In the genomic region with DNA sequence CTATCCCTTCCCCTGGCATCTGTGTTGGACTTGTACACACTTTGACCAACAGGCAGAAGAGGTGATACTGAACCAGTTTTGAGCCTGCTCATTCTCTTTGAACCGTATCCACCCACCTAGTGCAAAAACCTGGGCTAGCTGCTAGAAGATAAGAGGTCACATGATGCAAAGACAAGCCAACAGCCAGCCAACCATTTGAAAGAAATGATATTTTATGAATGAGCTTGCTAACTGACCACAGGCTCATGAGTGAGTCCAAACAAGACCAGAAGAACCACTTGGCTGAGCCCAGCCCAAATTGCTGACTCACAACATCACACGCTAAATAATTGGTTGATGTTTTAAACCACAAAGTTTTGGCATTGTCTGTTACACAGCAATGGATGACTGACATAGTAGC, we compare ENCODE assay signal across 16 cellular contexts.
DNase-seq lines count a peak whose midpoint lies in the region; FAIRE-seq and TF ChIP-seq lines count a peak whose summit lies in the region.
"Had no signal": no experiment of that assay in that cellular context is flagged by ENCODE, and none has a peak within 500 bp of the region (broad histone marks: within the 10 kb centered on the region; RNA-seq: fewer than 3 reads in every experiment).

No MANE protein-coding gene starts in this region.

- H3K14ac ChIP-seq in neuronal stem cell (ENCODE audit: low read length), result no peak overlapping the region

- no peak overlapping the region for H3K4me3 ChIP-seq in mammary epithelial cell (replicated peaks in 1 of 3; ENCODE audit: insufficient read depth in 1 of 3, low read depth in 2 of 3, low read length in 3 of 3)
- no peak overlapping the region for H3K4me3 ChIP-seq in endodermal cell (ENCODE audit: low read length)
- H3K4me3 ChIP-seq in neuronal stem cell (ENCODE audit: low read length in 2 of 2), result no peak overlapping the region
- H3K4me3 ChIP-seq: BLaER1 treated with 17β-estradiol and CSF1 and Interleukin-3, amounts not matched to agents 10 nM and 100 nM; GM23248 had no signal

- H2BK12ac ChIP-seq in neuronal stem cell (ENCODE audit: low read length), result no peak overlapping the region

- H4K8ac ChIP-seq in neuronal stem cell (ENCODE audit: low read depth, low read length), result no peak overlapping the region

- no peak overlapping the region for H4K91ac ChIP-seq in neuronal stem cell (ENCODE audit: low read depth, low read length, poor library complexity)

- TF ChIP-seq CTCF in mammary epithelial cell (conservative IDR thresholded peaks at IDR 0.05 in 1 of 2, IDR thresholded peaks at IDR 0.05 in 1 of 2; ENCODE audit: extremely low read depth in 1 of 2, insufficient read depth in 1 of 2, low read depth in 1 of 2, low read length in 2 of 2) (no peak), MCF 10A (IDR thresholded peaks at IDR 0.05; ENCODE audit: unreplicated experiment) (no peak), endodermal cell (conservative IDR thresholded peaks at IDR 0.05) (no peak)

- H3K79me1 ChIP-seq in neuronal stem cell (ENCODE audit: low read depth, low read length), result no peaks in the 10 kb centered on the region

- H4K20me1 ChIP-seq in mammary epithelial cell (ENCODE audit: insufficient read depth, low read length), result no peaks in the 10 kb centered on the region
- H4K20me1 ChIP-seq: BLaER1 treated with 17β-estradiol and CSF1 and Interleukin-3, amounts not matched to agents 10 nM and 100 nM had no signal

- H3K9me3 Mint-ChIP-seq in MCF 10A (ENCODE audit: unreplicated experiment) (peaks cover 32% of the 10 kb centered on the region), endodermal cell (peaks cover 33% of the 10 kb centered on the region)

- intact Hi-C loops in mammary epithelial cell (cut with micrococcal nuclease), result no loop called here
- intact Hi-C loops in MCF 10A (cut with micrococcal nuclease), result no loop called here

- no peaks in the 10 kb centered on the region for H3K79me2 ChIP-seq in mammary epithelial cell (ENCODE audit: insufficient read depth, low read length)

- H2BK120ac ChIP-seq in neuronal stem cell (ENCODE audit: low read depth, low read length), result no peak overlapping the region

- H3K36me3 Mint-ChIP-seq in MCF 10A (ENCODE audit: insufficient read depth, unreplicated experiment), result no peaks in the 10 kb centered on the region
- peaks cover 4% of the 10 kb centered on the region for H3K36me3 Mint-ChIP-seq in endodermal cell (ENCODE audit: low read depth)
- H3K36me3 Mint-ChIP-seq: CD4-positive, CD25-positive, alpha-beta regulatory T cell had no signal

- no peaks in the 10 kb centered on the region for H3K4me1 ChIP-seq in mammary epithelial cell (ENCODE audit: insufficient read depth, low read length)
- H3K4me1 ChIP-seq in endodermal cell (ENCODE audit: control insufficient read depth, insufficient read depth, low read length), result peaks cover 4% of the 10 kb centered on the region
- H3K4me1 ChIP-seq in neuronal stem cell (ENCODE audit: control insufficient read depth in 2 of 2, insufficient read depth in 1 of 2, low read depth in 1 of 2, low read length in 2 of 2), result peaks cover 0 to 3% of the 10 kb centered on the region in 2 donors

- no peaks in the 10 kb centered on the region for H3K27me3 ChIP-seq in mammary epithelial cell (ENCODE audit: insufficient read depth, low read length)
- H3K27me3 ChIP-seq in endodermal cell (ENCODE audit: control insufficient read depth, insufficient read depth, low read length, poor library complexity, severe bottlenecking), result no peaks in the 10 kb centered on the region
- peaks cover 0 to 3% (median 0%) of the 10 kb centered on the region in 3 experiments for H3K27me3 ChIP-seq in neuronal stem cell (ENCODE audit: control insufficient read depth in 3 of 3, insufficient read depth in 3 of 3, low read depth in 1 of 3, low read length in 3 of 3)
- H3K27me3 ChIP-seq: BLaER1 treated with 17β-estradiol and CSF1 and Interleukin-3, amounts not matched to agents 10 nM and 100 nM had no signal

- no peak overlapping the region for H3K27ac Mint-ChIP-seq in MCF 10A (ENCODE audit: low read depth, unreplicated experiment)
- no peak overlapping the region for H3K27ac Mint-ChIP-seq in endodermal cell
- H3K27ac Mint-ChIP-seq: CD4-positive, CD25-positive, alpha-beta regulatory T cell had no signal

- H3K9ac ChIP-seq in mammary epithelial cell (ENCODE audit: insufficient read depth, low read length) (no peak overlapping the region), endodermal cell (ENCODE audit: extremely low read depth, low read length, poor library complexity, severe bottlenecking) (no peak overlapping the region), neuronal stem cell (ENCODE audit: low read depth, low read length, poor library complexity) (no peak overlapping the region)
- H3K9ac ChIP-seq: BLaER1 treated with 17β-estradiol and CSF1 and Interleukin-3, amounts not matched to agents 10 nM and 100 nM; GM23248 had no signal

- CTCF ChIA-PET in mammary epithelial cell (lab: Charles Lee; ENCODE audit: low non-redundant PET) (no interaction called here), MCF 10A (lab: Yijun Ruan, JAX) (interaction anchor here (0.7 kb wide), 1 partner anchor 621 kb away, joined by 3 read pairs; no protein-coding TSS in a partner anchor)

- 81% methylated on average over 2 of the region's 2 CpGs for WGBS in mammary epithelial cell (ENCODE audit: low coverage, missing lambda C conversion rate)
- 93 to 100% methylated on average over 1 to 2 of the region's 2 CpGs for WGBS in endodermal cell (ENCODE audit: insufficient coverage in 1 of 2, insufficient read length in 1 of 2), 2 experiments
- WGBS in neuronal stem cell (ENCODE audit: extremely low coverage in 2 of 2, insufficient read length in 2 of 2, insufficient replicate concordance in 1 of 2), 2 donors, result no CpG with 5 or more reads among the region's 2 CpGs

- dilution Hi-C loops in mammary epithelial cell (cut with HindIII; ENCODE audit: low sequenced_read_pairs), result no loop called here

- no peak overlapping the region for H2BK15ac ChIP-seq in neuronal stem cell (ENCODE audit: low read length)

- POLR2A ChIA-PET in MCF 10A (lab: Yijun Ruan, JAX), result no interaction called here

- FAIRE-seq in RCC 7860 (lab: Jason Lieb, UNC), result no peak

- H3K4me1 Mint-ChIP-seq in MCF 10A (ENCODE audit: insufficient read depth, unreplicated experiment) (no peaks in the 10 kb centered on the region), endodermal cell (peaks cover 15% of the 10 kb centered on the region)

- in situ Hi-C loops in mammary epithelial cell (cut with MboI; ENCODE audit: low sequenced_read_pairs in 2 of 2), result no loop called here

- H2AFZ ChIP-seq in mammary epithelial cell (ENCODE audit: low read depth, low read length) (no peak overlapping the region), neuronal stem cell (ENCODE audit: low read length) (no peak overlapping the region)
- H2AFZ ChIP-seq: GM23248 had no signal

- DNase-seq in mammary epithelial cell (peak; percentile 54), MCF 10A (ENCODE audit: unreplicated experiment) (no peak), RCC 7860 (ENCODE audit: low spot score) (peak; percentile 10), endodermal cell (peak; percentile 5), middle frontal gyrus (ENCODE audit: extremely low spot score, low spot score) (no peak), neuronal stem cell (ENCODE audit: low spot score) (no peak), NCI-H187 (lab: John Stamatoyannopoulos, UW) (no peak)
- DNase-seq: Calu3; CD4-positive, CD25-positive, alpha-beta regulatory T cell; DMS 273 treated with DMSO at 0.1 percent for 48 hours; GM23248; H7; IMR-90 had no signal

- no peak overlapping the region for H3K18ac ChIP-seq in neuronal stem cell (ENCODE audit: low read length)

- H3K27ac ChIP-seq in mammary epithelial cell (ENCODE audit: insufficient read depth, low read depth, low read length) (no peak overlapping the region), endodermal cell (ENCODE audit: low read depth, low read length) (no peak overlapping the region), neuronal stem cell (replicated peaks; ENCODE audit: low read length) (no peak overlapping the region)
- H3K27ac ChIP-seq: 22Rv1; BLaER1 treated with 17β-estradiol and CSF1 and Interleukin-3, amounts not matched to agents 10 nM and 100 nM; GM23248; HL-60 had no signal

- H3K23ac ChIP-seq in neuronal stem cell (ENCODE audit: low read depth, low read length, poor library complexity), result no peak overlapping the region

- H3K27me3 Mint-ChIP-seq in MCF 10A (ENCODE audit: insufficient read depth, unreplicated experiment), result no peaks in the 10 kb centered on the region
- H3K27me3 Mint-ChIP-seq in endodermal cell (ENCODE audit: insufficient read depth), result no peaks in the 10 kb centered on the region

- H3K9me3 ChIP-seq in mammary epithelial cell (replicated peaks; ENCODE audit: insufficient read depth, low read length) (peaks cover 16% of the 10 kb centered on the region), endodermal cell (ENCODE audit: control insufficient read depth, low read length) (peaks cover 26% of the 10 kb centered on the region), neuronal stem cell (replicated peaks in 1 of 2; ENCODE audit: control insufficient read depth in 2 of 2, insufficient read depth in 1 of 2, low read depth in 1 of 2, low read length in 2 of 2) (no peaks in the 10 kb centered on the region)

- no TSS peak for BruUV-seq in mammary epithelial cell (replicated peaks; lab: Mats Ljungman, UMichigan)
- BruUV-seq in MCF 10A (replicated peaks; lab: Mats Ljungman, UMichigan), result no TSS peak

- no peak overlapping the region for H2AK5ac ChIP-seq in neuronal stem cell (ENCODE audit: low read depth, low read length)

- H3K4me3 Mint-ChIP-seq in MCF 10A (ENCODE audit: unreplicated experiment), result no peak overlapping the region
- no peak overlapping the region for H3K4me3 Mint-ChIP-seq in endodermal cell
- H3K4me3 Mint-ChIP-seq: CD4-positive, CD25-positive, alpha-beta regulatory T cell had no signal

- no peak overlapping the region for H2BK5ac ChIP-seq in neuronal stem cell (ENCODE audit: low read length)

- no peak overlapping the region for H3K4ac ChIP-seq in neuronal stem cell (ENCODE audit: low read length)

- no peak overlapping the region for H3K4me2 ChIP-seq in mammary epithelial cell (ENCODE audit: insufficient read depth, low read depth, low read length)
- no peak overlapping the region for H3K4me2 ChIP-seq in neuronal stem cell (ENCODE audit: insufficient read depth, low read length, poor library complexity, severe bottlenecking)
- H3K4me2 ChIP-seq: BLaER1 treated with 17β-estradiol and CSF1 and Interleukin-3, amounts not matched to agents 10 nM and 100 nM had no signal

- H3K36me3 ChIP-seq in mammary epithelial cell (ENCODE audit: insufficient read depth, low read length), result no peaks in the 10 kb centered on the region
- no peaks in the 10 kb centered on the region for H3K36me3 ChIP-seq in endodermal cell (ENCODE audit: control insufficient read depth, insufficient read depth, low read length)
- no peaks in the 10 kb centered on the region for H3K36me3 ChIP-seq in neuronal stem cell (replicated peaks in 1 of 2; ENCODE audit: control insufficient read depth in 2 of 2, insufficient read depth in 2 of 2, low read length in 2 of 2)
- H3K36me3 ChIP-seq: BLaER1 treated with 17β-estradiol and CSF1 and Interleukin-3, amounts not matched to agents 10 nM and 100 nM had no signal

Comparison
In these comparisons a context has a peak if more than half of its experiments do, and no peak if none do; other contexts are left out.
1. DNase-seq: peak in mammary epithelial cell (single experiment), RCC 7860 (single experiment) and endodermal cell (single experiment); none in MCF 10A (single experiment), middle frontal gyrus (single experiment), neuronal stem cell (single experiment) and NCI-H187 (0 of 2).